24 cellular contexts compared by ENCODE assay signal in the genomic region with DNA sequence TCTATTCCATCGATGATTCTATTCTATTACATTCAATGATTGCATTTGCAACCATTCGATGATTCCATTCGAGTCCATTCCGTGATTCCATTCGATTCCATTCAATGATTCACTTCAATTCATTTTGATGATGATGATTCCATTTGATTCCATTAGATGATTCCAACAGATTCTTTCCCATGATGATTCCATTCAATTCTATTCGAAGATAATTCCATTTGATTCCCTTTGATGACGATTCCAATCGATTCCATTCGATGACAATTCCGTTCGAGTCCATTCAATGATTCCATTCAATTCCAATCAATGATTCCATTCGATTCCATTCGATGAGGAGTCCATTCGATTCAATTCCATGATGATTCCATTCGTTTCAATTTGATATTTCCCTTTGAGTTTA.
"Had no signal": no experiment of that assay in that cellular context is flagged by ENCODE, and none has a peak within 500 bp of the region (broad histone marks: within the 10 kb centered on the region; RNA-seq: fewer than 3 reads in every experiment).

No MANE protein-coding gene starts in this region.

- H3K4me1 Mint-ChIP-seq: immature natural killer cell, mesothelial cell of epicardium had no signal

- DNase-seq: colonic mucosa; cortex of kidney; effector CD8-positive, alpha-beta T cell; effector memory CD8-positive, alpha-beta T cell; foreskin keratinocyte; heart left ventricle; hypothalamus; immature natural killer cell; islet precursor cell; kidney; left cardiac atrium; left lung; left ventricle myocardium superior; lower lobe of right lung; mesenchymal stem cell; mucosa of descending colon; naive B cell had no signal

- H3K4me3 Mint-ChIP-seq: dendritic cell treated with granulocyte-macrophage colony-stimulating factor and Interleukin-4, amounts not matched to agents 40 ng/mL and 50 ng/mL, for 4 days; effector memory CD8-positive, alpha-beta T cell; immature natural killer cell; mesothelial cell of epicardium had no signal

- FAIRE-seq: endothelial cell of umbilical vein, frontal cortex, kidney had no signal

- H3K36me3 ChIP-seq: colonic mucosa, esophagus muscularis mucosa, gastroesophageal sphincter, heart left ventricle, left lung, lower lobe of right lung had no signal

- H3K79me2 ChIP-seq: hepatocyte had no signal

- H3K4me2 ChIP-seq: hepatocyte had no signal

- H3K27ac Mint-ChIP-seq: dendritic cell treated with granulocyte-macrophage colony-stimulating factor and Interleukin-4, amounts not matched to agents 40 ng/mL and 50 ng/mL, for 4 days; effector memory CD8-positive, alpha-beta T cell; immature natural killer cell; mesothelial cell of epicardium; naive B cell had no signal

- H2AFZ ChIP-seq: hepatocyte had no signal

- H3K4me3 ChIP-seq: colonic mucosa, esophagus muscularis mucosa, gastroesophageal sphincter, heart left ventricle, hepatocyte, left lung, lower lobe of right lung, mucosa of descending colon had no signal

- H3K27ac ChIP-seq: colonic mucosa, esophagus muscularis mucosa, foreskin keratinocyte, gastroesophageal sphincter, heart left ventricle, hepatocyte, left lung, lower lobe of right lung had no signal

- H3K27me3 ChIP-seq: colonic mucosa, esophagus muscularis mucosa, foreskin keratinocyte, gastroesophageal sphincter, heart left ventricle, hepatocyte, left lung had no signal

- H3K27me3 Mint-ChIP-seq: dendritic cell treated with granulocyte-macrophage colony-stimulating factor and Interleukin-4, amounts not matched to agents 40 ng/mL and 50 ng/mL, for 4 days; effector memory CD8-positive, alpha-beta T cell; naive B cell had no signal

- ATAC-seq: effector memory CD8-positive, alpha-beta T cell; foreskin keratinocyte; gastroesophageal sphincter; heart left ventricle; left cardiac atrium; left lung; left ventricle myocardium superior; lower lobe of right lung; mucosa of descending colon had no signal

- H3K4me1 ChIP-seq: colonic mucosa, esophagus muscularis mucosa, foreskin keratinocyte, gastroesophageal sphincter, heart left ventricle, left lung, lower lobe of right lung had no signal
